ENCODE assay signal across 9 cellular contexts in the genomic region with DNA sequence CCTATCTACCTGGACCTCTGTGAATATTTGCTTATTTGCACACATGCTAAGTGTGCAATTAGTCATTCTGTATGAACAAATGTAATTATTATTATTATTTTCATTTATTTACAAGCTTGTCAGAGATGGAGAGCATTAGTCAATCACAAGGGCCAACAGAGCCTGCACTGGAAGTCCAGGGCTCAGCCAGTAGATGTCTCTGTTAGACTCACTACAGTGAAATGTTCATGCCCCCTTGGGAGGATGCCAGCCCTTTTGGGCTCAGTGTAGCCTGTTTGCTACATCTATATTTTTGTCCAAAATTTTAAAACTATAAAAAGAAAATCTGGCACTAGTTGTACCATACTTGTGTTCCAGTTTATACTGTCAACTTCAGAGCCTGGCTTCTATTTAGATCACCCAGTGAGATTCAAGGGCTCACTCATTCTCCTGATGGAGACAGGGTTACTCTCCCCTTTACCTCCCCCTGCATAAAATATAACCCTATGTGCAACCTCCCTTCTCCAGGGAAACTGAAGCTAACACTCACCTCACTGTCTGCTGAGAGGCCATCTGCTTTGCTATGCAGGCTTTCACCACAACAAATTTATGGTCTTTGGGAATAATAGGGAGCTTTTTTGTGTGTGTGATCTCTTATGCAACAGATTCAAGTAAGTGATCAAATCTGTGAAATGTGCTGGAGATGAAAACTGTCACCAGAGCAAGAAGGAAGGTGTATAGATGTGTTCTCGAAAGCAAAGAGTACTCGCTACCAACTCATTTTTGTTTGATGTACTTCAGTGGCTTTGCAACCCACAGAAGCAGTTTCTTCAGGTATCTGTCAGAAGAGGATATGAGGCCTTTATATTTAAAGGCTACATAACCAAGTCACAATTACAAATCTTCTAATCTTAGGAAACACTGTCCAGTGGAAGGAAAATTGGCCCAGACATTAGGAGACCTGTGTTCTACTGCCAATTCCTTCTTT.
A peak's percentile ranks its signal among the peaks of the same experiment; 100 is the strongest.
DNase-seq lines count a peak whose midpoint lies in the region; ATAC-seq, FAIRE-seq and TF ChIP-seq lines count a peak whose summit lies in the region.
"Had no signal": no experiment of that assay in that cellular context is flagged by ENCODE, and none has a peak within 500 bp of the region (broad histone marks: within the 10 kb centered on the region; RNA-seq: fewer than 3 reads in every experiment).

No MANE protein-coding gene starts in this region.

- ATAC-seq in left colon (no peak), GM18870 (IDR thresholded peaks at IDR 0.05; ENCODE audit: unreplicated experiment) (no peak), GM18505 (IDR thresholded peaks at IDR 0.05; ENCODE audit: unreplicated experiment) (no peak), GM19395 (IDR thresholded peaks at IDR 0.05; ENCODE audit: unreplicated experiment) (no peak)

- no peak overlapping the region for H3K4me3 ChIP-seq in LNCaP clone FGC (ENCODE audit: low read depth, low read length)
- H3K4me3 ChIP-seq: upper lobe of left lung had no signal

- TF ChIP-seq POLR2A in GM18505 (IDR thresholded peaks at IDR 0.05; ENCODE audit: borderline replicate concordance, extremely low read depth, insufficient read depth, insufficient read length): no peak

- FAIRE-seq in urothelium cell line (lab: Jason Lieb, UNC): no peak

- in situ Hi-C loops in G401 (cut with HindIII; ENCODE audit: low sequenced_read_pairs): no loop called here

- DNase-seq in G401 (ENCODE audit: low spot score) (peak; percentile 94), LNCaP clone FGC (ENCODE audit: low read depth) (no peak), astrocyte of the hippocampus (ENCODE audit: low read depth, low spot score) (peak; percentile 56), left colon (peak; percentile 36 to 47), urothelium cell line (ENCODE audit: low spot score) (peak; percentile 17)

- TF ChIP-seq CTCF in LNCaP clone FGC (IDR thresholded peaks at IDR 0.05; ENCODE audit: control insufficient read depth, extremely low read depth, insufficient read depth): peak; percentile 68

- intact Hi-C loops in left colon (cut with DNase I, micrococcal nuclease): no loop called here
